ENCODE assay signal across 8 cellular contexts in the genomic region with DNA sequence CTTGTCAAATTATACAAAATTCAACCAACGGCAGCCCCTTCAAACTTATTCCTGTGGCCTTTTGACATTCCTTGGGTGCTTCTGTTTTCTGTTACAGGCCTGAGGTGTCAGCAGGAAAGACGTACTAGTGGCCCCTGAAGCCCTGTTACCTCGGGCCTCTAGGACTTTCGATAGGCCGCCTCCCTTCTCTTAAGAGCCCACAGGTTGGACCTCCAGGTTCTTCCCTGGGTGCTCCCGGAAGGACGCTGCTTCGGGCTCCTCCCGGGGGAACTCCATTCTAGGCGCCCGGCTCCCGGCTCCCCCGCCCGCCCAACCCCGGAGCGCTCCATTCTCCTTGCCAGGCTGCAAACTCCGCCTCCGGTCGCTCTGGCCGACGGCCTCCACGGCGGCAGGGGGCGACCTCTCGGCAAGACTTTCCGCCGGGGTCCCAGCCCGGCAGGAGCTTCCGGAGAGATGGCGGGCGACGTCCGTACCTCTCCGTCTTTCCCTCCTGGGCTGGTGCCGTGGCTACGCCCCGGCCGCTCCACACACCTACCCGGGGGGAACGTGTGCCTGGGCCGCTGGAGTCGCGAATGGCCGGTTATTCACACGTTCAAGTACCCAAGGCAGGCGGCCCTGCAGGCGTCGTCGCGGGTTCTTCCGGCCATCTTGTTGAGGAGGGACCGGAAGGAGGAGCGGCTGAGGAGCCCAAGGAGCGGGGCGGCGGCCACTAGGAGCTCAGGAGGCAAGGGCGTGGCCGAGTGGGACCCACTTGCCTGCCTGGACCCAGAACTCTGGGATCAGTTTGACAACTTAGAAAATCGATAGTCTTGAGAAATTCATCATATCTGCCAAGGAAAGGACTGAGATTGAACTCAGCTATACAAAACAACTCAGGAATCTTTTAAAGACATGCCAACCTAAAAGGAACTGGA. TPM values are rescaled to one million over a fixed set of nuclear protein-coding genes. Genes with fewer than 3 reads are reported as not detected.
DNase-seq lines count a peak whose midpoint lies in the region; ATAC-seq and TF ChIP-seq lines count a peak whose summit lies in the region.

No MANE protein-coding gene starts in this region.

- no peak overlapping the region for H3K4me3 Mint-ChIP-seq in H9

- no peak overlapping the region for H3K23ac ChIP-seq in H9 (ENCODE audit: insufficient read length, low read depth, low read length)

- H3K9me3 Mint-ChIP-seq in H9 = peaks cover 16 to 18% of the 10 kb centered on the region in 2 experiments

- TF ChIP-seq CTCF in GM06990 (IDR thresholded peaks at IDR 0.05; ENCODE audit: insufficient read depth, low read length, poor library complexity, severe bottlenecking) = peak; percentile 81
- TF ChIP-seq CTCF in H9 (conservative IDR thresholded peaks at IDR 0.05) = no peak; the same call in 2 of the 3 replicates
- TF ChIP-seq CTCF in adrenal gland (IDR thresholded peaks at IDR 0.05) = peak; percentile 37 to 65 (median 51)
- TF ChIP-seq CTCF in left ventricle myocardium inferior (IDR thresholded peaks at IDR 0.05; ENCODE audit: borderline replicate concordance) = peak; percentile 66
- peak; percentile 45 for TF ChIP-seq CTCF in psoas muscle (IDR thresholded peaks at IDR 0.05)

- no peak overlapping the region for H2AK5ac ChIP-seq in H9 (ENCODE audit: insufficient read length, low read length)

- peaks cover 3 to 10% (median 3%) of the 10 kb centered on the region in 3 experiments; a peak in 4 of 7 replicates for H3K36me3 Mint-ChIP-seq in H9 (ENCODE audit: insufficient read depth in 1 of 3, low read depth in 3 of 3)

- no peak overlapping the region for H3K27ac Mint-ChIP-seq in H9

- peak; percentile 21 to 46 for TF ChIP-seq POLR2A in adrenal gland (IDR thresholded peaks at IDR 0.05)

- no CpG with 5 or more reads among the region's 59 CpGs for WGBS in H9 (ENCODE audit: extremely low coverage, insufficient read length, low lambda C conversion rate)
- WGBS in adrenal gland, 4 donors = 6 to 14% (median 8%) methylated on average over 15 to 59 of the region's 59 CpGs
- 7 to 12% (median 9%) methylated on average over 53 to 59 of the region's 59 CpGs for WGBS in psoas muscle, 3 donors
- WGBS in urinary bladder = 7% methylated on average over 59 of the region's 59 CpGs

- H2BK5ac ChIP-seq in H9 (ENCODE audit: insufficient read length, low read length) = peak overlapping the region; percentile 72

- no peak overlapping the region for H4K8ac ChIP-seq in H9 (replicated peaks; ENCODE audit: insufficient read length, low read depth, low read length)

- H4K91ac ChIP-seq in H9 (ENCODE audit: insufficient read length, low read depth, low read length) = no peak overlapping the region

- H3K27me3 Mint-ChIP-seq in H9 (ENCODE audit: low read depth) = peaks cover 7% of the 10 kb centered on the region

- H4K5ac ChIP-seq in H9 (ENCODE audit: insufficient read length, low read depth, low read length) = peak overlapping the region; percentile 96

- H3K79me2 ChIP-seq in H9 (ENCODE audit: insufficient read depth, low read length) = no peaks in the 10 kb centered on the region

- intact Hi-C loops in adrenal gland (cut with DNase I) = no loop called here
- intact Hi-C loops in left ventricle myocardium inferior (cut with micrococcal nuclease) = no loop called here
- intact Hi-C loops in psoas muscle (cut with DNase I) = loop anchor here in 1 of 2 donors (2.0 kb wide), 1 partner anchor 29 kb away; no protein-coding TSS in a partner anchor

- no peak overlapping the region for H3K56ac ChIP-seq in H9 (ENCODE audit: insufficient read length, low read depth, low read length)

- H3T11ph ChIP-seq in H9 (ENCODE audit: low read length) = no peak overlapping the region

- no peak overlapping the region for H3K4me2 ChIP-seq in H9 (ENCODE audit: insufficient read depth, insufficient read length, low read length)

- H4K20me1 ChIP-seq in H9 (ENCODE audit: control insufficient read depth, insufficient read depth, insufficient read length) = no peaks in the 10 kb centered on the region

- peaks cover 3% of the 10 kb centered on the region for H3K23me2 ChIP-seq in H9 (ENCODE audit: insufficient read length, low read depth, low read length, poor library complexity, severe bottlenecking)

- H3K4me1 Mint-ChIP-seq in H9 = no peaks in the 10 kb centered on the region

- no peak overlapping the region for H3K9ac ChIP-seq in H9 (ENCODE audit: extremely low read depth, insufficient read length, low read length)

- H2BK12ac ChIP-seq in H9 (ENCODE audit: insufficient read length, low read depth, low read length) = no peak overlapping the region

- H3K36me3 ChIP-seq in GM06990 (ENCODE audit: control insufficient read depth, insufficient read depth, low read length) (no peaks in the 10 kb centered on the region), MG63 (no peaks in the 10 kb centered on the region), adrenal gland (replicated peaks in 1 of 2) (no peaks in the 10 kb centered on the region), left ventricle myocardium inferior (no peaks in the 10 kb centered on the region), psoas muscle (ENCODE audit: insufficient read depth in 1 of 2, low read depth in 1 of 2) (no peaks in the 10 kb centered on the region), urinary bladder (ENCODE audit: insufficient read depth) (no peaks in the 10 kb centered on the region)

- H3K27me3 ChIP-seq in GM06990 (replicated peaks; ENCODE audit: control insufficient read depth, insufficient read depth, low read length) (no peaks in the 10 kb centered on the region), H9 (ENCODE audit: insufficient read depth, low read length) (no peaks in the 10 kb centered on the region), MG63 (no peaks in the 10 kb centered on the region), adrenal gland (no peaks in the 10 kb centered on the region), left ventricle myocardium inferior (ENCODE audit: low read depth) (no peaks in the 10 kb centered on the region), psoas muscle (ENCODE audit: insufficient read depth in 3 of 3, low read length in 2 of 3) (no peaks in the 10 kb centered on the region)

- DNase-seq in GM06990 (ENCODE audit: extremely low read depth, insufficient read length) (peak; percentile 94), H9 (peak; percentile 90), MG63 (peak; percentile 90), SW 1271 (lab: John Stamatoyannopoulos, UW) (peak; percentile 41 to 64), adrenal gland (peak; percentile 80 to 87 (median 84)), left ventricle myocardium inferior (peak; percentile 82), psoas muscle (peak; percentile 81 to 82)

- H2BK15ac ChIP-seq in H9 (ENCODE audit: low read depth, low read length) = no peak overlapping the region

- peak overlapping the region; percentile 95 for H2AFZ ChIP-seq in H9 (ENCODE audit: low read length)

- peak; percentile 86 to 97 (median 95) for ATAC-seq in psoas muscle

- H3K4ac ChIP-seq in H9 (ENCODE audit: low read depth, low read length) = no peak overlapping the region; the same call in 1 of the 2 replicates

- H3K4me1 ChIP-seq in H9 (ENCODE audit: insufficient read depth, low read length) (no peaks in the 10 kb centered on the region), adrenal gland (replicated peaks in 1 of 2) (peaks cover 0 to 8% of the 10 kb centered on the region in 2 donors), left ventricle myocardium inferior (peaks cover 15% of the 10 kb centered on the region), psoas muscle (no peaks in the 10 kb centered on the region), urinary bladder (ENCODE audit: insufficient read depth) (no peaks in the 10 kb centered on the region)

- peak overlapping the region; percentile 73 for H3K4me3 ChIP-seq in GM06990 (replicated peaks; ENCODE audit: low read depth, low read length)
- H3K4me3 ChIP-seq in MG63 = peak overlapping the region; percentile 98
- H3K4me3 ChIP-seq in adrenal gland = peak overlapping the region; percentile 6 to 78 (median 70)
- peak overlapping the region; percentile 82 for H3K4me3 ChIP-seq in left ventricle myocardium inferior
- H3K4me3 ChIP-seq in psoas muscle = peak overlapping the region; percentile 72
- H3K4me3 ChIP-seq in urinary bladder (ENCODE audit: low read depth, low read length) = peak overlapping the region; percentile 47

- H3K27ac ChIP-seq in H9 (ENCODE audit: insufficient read length, low read depth, low read length) (no peak overlapping the region), adrenal gland (peak overlapping the region in 4 of 5 donors; percentile 47 to 90 (median 67)), left ventricle myocardium inferior (replicated peaks) (peak overlapping the region; percentile 83), psoas muscle (peak overlapping the region; percentile 58), urinary bladder (ENCODE audit: low read depth) (no peak overlapping the region)

- H2BK120ac ChIP-seq in H9 (ENCODE audit: low read depth, low read length, poor library complexity, severe bottlenecking) = peak overlapping the region; percentile 72

- H2BK20ac ChIP-seq in H9 (ENCODE audit: low read depth, low read length, poor library complexity, severe bottlenecking) = peak overlapping the region; percentile 26

- H3K14ac ChIP-seq in H9 (ENCODE audit: insufficient read depth, low read length) = peak overlapping the region; percentile 99; the same call in 1 of the 2 replicates

- H3K9me3 ChIP-seq in H9 (ENCODE audit: control insufficient read depth, low read depth, low read length) (peaks cover 13% of the 10 kb centered on the region), MG63 (peaks cover 7% of the 10 kb centered on the region), adrenal gland (replicated peaks in 1 of 3) (no peaks in the 10 kb centered on the region), left ventricle myocardium inferior (replicated peaks) (peaks cover 22% of the 10 kb centered on the region), psoas muscle (peaks cover 11% of the 10 kb centered on the region)

- no peaks in the 10 kb centered on the region for H3K79me1 ChIP-seq in H9 (ENCODE audit: insufficient read depth, low read depth, low read length, poor library complexity, severe bottlenecking)

- H3K18ac ChIP-seq in H9 (ENCODE audit: insufficient read length, low read depth, low read length) = peak overlapping the region; percentile 97

RNA-seq across cellular contexts. Expression of a gene that starts 27.5 kb away (rescaled TPM):
- 45.0 and 51.9 TPM in 2 replicates for total RNA-seq in H9 (2021)
- total RNA-seq in MG63 (2014; rRNA removed; shearing (Covaris generic); ENCODE audit: low replicate concordance) = 132 and 206 TPM in 2 replicates
- total RNA-seq in adrenal gland = 10 to 100 TPM; 17.1 to 65.1 (median 40.1) TPM
- 10 to 100 TPM; 37.8 to 84.5 (median 54.8) TPM for polyA plus RNA-seq in adrenal gland
- 81.2 TPM for total RNA-seq in left ventricle myocardium inferior
- total RNA-seq in psoas muscle = 10 to 100 TPM; 47.7 to 65.9 (median 54.3) TPM
- 100 to 1,000 TPM in 2 of 3 donors, 10 to 100 TPM in 1; 99.6 to 117 (median 103) TPM for polyA plus RNA-seq in psoas muscle
- total RNA-seq in urinary bladder = 20.2 TPM
- 38.1 TPM for polyA plus RNA-seq in urinary bladder

RNA-seq across cellular contexts. Expression of a gene that starts 58.5 kb away (rescaled TPM):
- 95.1 and 98.6 TPM in 2 replicates for total RNA-seq in H9 (2021)
- 95.6 and 187 TPM in 2 replicates for total RNA-seq in MG63 (2014; rRNA removed; shearing (Covaris generic); ENCODE audit: low replicate concordance)
- 100 to 1,000 TPM in 1 of 8 donors, 10 to 100 TPM in 7; 59.9 to 103 (median 87.4) TPM for total RNA-seq in adrenal gland
- polyA plus RNA-seq in adrenal gland = 10 to 100 TPM; 15.9 to 44.5 (median 21.4) TPM
- 54.9 TPM for total RNA-seq in left ventricle myocardium inferior
- total RNA-seq in psoas muscle = 10 to 100 TPM; 28.0 to 44.3 (median 28.9) TPM
- 10 to 100 TPM; 13.6 to 71.2 (median 24.8) TPM for polyA plus RNA-seq in psoas muscle
- total RNA-seq in urinary bladder = 164 TPM
- polyA plus RNA-seq in urinary bladder = 50.1 TPM

Comparison
In these comparisons a context has a peak if more than half of its experiments do, and no peak if none do; other contexts are left out.
1. H3K4me3 ChIP-seq: peak in every context shown above with its lines; median percentile 98 in MG63; 82 in left ventricle myocardium inferior; 73 in GM06990; 72 in psoas muscle; 70 in adrenal gland; 47 in urinary bladder.
2. H3K27ac ChIP-seq: peak in adrenal gland (4 of 5), left ventricle myocardium inferior (single experiment) and psoas muscle (single experiment); none in H9 (single experiment) and urinary bladder (single experiment).
3. Peak in every context shown above with its lines, with median percentiles within 50 percentile points of each other: DNase-seq.